Comparison of ENCODE assay signal across 1 cellular context in genomic region chr19:907183-907853, GRCh38.
TF ChIP-seq lines count a peak whose summit lies in the region.

No MANE protein-coding gene starts in this region.

TF ChIP-seq in K562, 482 proteins besides CTCF, POLR2A, EP300 and RAD21 (continued from another document and continues in another):
- TF ChIP-seq HMBOX1 (IDR thresholded peaks at IDR 0.05) (no peak), NR2F6 (CRISPR knock-in tag; IDR thresholded peaks at IDR 0.05) (no peak), DMBX1 (CRISPR knock-in tag; IDR thresholded peaks at IDR 0.05; ENCODE audit: borderline replicate concordance) (peak; percentile 64; the same call in 1 of the 2 replicates), SMARCC2 (IDR thresholded peaks at IDR 0.05; ENCODE audit: low read depth) (peak; percentile 92), ZNF449 (CRISPR knock-in tag; IDR thresholded peaks at IDR 0.05) (no peak), ZNF354B (CRISPR knock-in tag; IDR thresholded peaks at IDR 0.05) (no peak), ZFP36 (IDR thresholded peaks at IDR 0.05; ENCODE audit: low read depth, low read length, partially characterized antibody) (peak; percentile 90), ZNF561 (CRISPR knock-in tag; conservative IDR thresholded peaks at IDR 0.05) (no peak), RFX1 (IDR thresholded peaks at IDR 0.05) (no peak), SETDB1 (IDR thresholded peaks at IDR 0.05; ENCODE audit: low read length) (no peak), DACH1 (IDR thresholded peaks at IDR 0.05; ENCODE audit: partially characterized antibody) (peak; percentile 89), TCF3 (CRISPR knock-in tag; IDR thresholded peaks at IDR 0.05) (peak; percentile 99), RREB1 (CRISPR knock-in tag; IDR thresholded peaks at IDR 0.05) (0 out of 2 replicates have a peak, but pooled peaks have one; percentile 27), ZC3H8 (IDR thresholded peaks at IDR 0.05) (no peak), STAT5A (IDR thresholded peaks at IDR 0.05; ENCODE audit: borderline replicate concordance, low read length) (peak; percentile 71; the same call in 1 of the 2 replicates), ZZZ3 (IDR thresholded peaks at IDR 0.05) (no peak), FOS (IDR thresholded peaks at IDR 0.05; ENCODE audit: extremely low read depth, insufficient read length) (no peak), GABPB1 (CRISPR knock-in tag; IDR thresholded peaks at IDR 0.05) (peak; percentile 68; the same call in 1 of the 2 replicates), SIX5 (IDR thresholded peaks at IDR 0.05; ENCODE audit: borderline replicate concordance in 1 of 2, insufficient read depth in 1 of 2, low read depth in 1 of 2, low read length in 2 of 2) (no peak), ZNF143 (CRISPR knock-in tag; IDR thresholded peaks at IDR 0.05) (no peak), FOXJ2 (tag; IDR thresholded peaks at IDR 0.05) (no peak), PREB (CRISPR knock-in tag; IDR thresholded peaks at IDR 0.05) (no peak), ZNF274 (IDR thresholded peaks at IDR 0.05; ENCODE audit: borderline replicate concordance, low read depth, low read length) (no peak), NONO (IDR thresholded peaks at IDR 0.05; ENCODE audit: low read depth in 2 of 2, low read length in 1 of 2) (peak in 1 of 2 experiments; percentile 92; a peak in 2 of 4 replicates), ZNF512 (tag; IDR thresholded peaks at IDR 0.05) (no peak), TAF9B (IDR thresholded peaks at IDR 0.05; ENCODE audit: partially characterized antibody) (no peak), TRIM25 (IDR thresholded peaks at IDR 0.05; ENCODE audit: borderline replicate concordance) (no peak), NR4A1 (CRISPR knock-in tag; IDR thresholded peaks at IDR 0.05) (no peak), NR4A1 (tag; IDR thresholded peaks at IDR 0.05) (peak; percentile 46; the same call in 1 of the 2 replicates), POU5F1 (IDR thresholded peaks at IDR 0.05; ENCODE audit: borderline replicate concordance, low read depth, low read length, partially characterized antibody) (peak; percentile 38), CREB1 (IDR thresholded peaks at IDR 0.05) (peak; percentile 73), CREB1 (CRISPR knock-in tag; IDR thresholded peaks at IDR 0.05) (no peak; the same call in 1 of the 2 replicates), RB1 (IDR thresholded peaks at IDR 0.05; ENCODE audit: low read depth) (peak; percentile 48; the same call in 1 of the 2 replicates), USF2 (CRISPR knock-in tag; IDR thresholded peaks at IDR 0.05) (no peak), KDM5B (IDR thresholded peaks at IDR 0.05; ENCODE audit: insufficient replicate concordance, low read depth, low read length) (peak; percentile 39), ZNF79 (CRISPR knock-in tag; IDR thresholded peaks at IDR 0.05; ENCODE audit: low read depth) (no peak), TEAD2 (tag; IDR thresholded peaks at IDR 0.05) (no peak), CC2D1A (IDR thresholded peaks at IDR 0.05) (no peak), CXXC5 (CRISPR knock-in tag; IDR thresholded peaks at IDR 0.05) (peak; percentile 68), SUPT5H (IDR thresholded peaks at IDR 0.05) (no peak), ZNF212 (CRISPR knock-in tag; IDR thresholded peaks at IDR 0.05) (no peak), POLR2AphosphoS5 (IDR thresholded peaks at IDR 0.05; ENCODE audit: control insufficient read depth, insufficient read depth, low read depth, low read length) (peak; percentile 96), MXI1 (IDR thresholded peaks at IDR 0.05; ENCODE audit: low read depth, low read length) (0 out of 2 replicates have a peak, but pooled peaks have one; percentile 14), ZNF263 (CRISPR knock-in tag; IDR thresholded peaks at IDR 0.05; ENCODE audit: borderline replicate concordance) (peak; percentile 92), ZNF445 (CRISPR knock-in tag; IDR thresholded peaks at IDR 0.05; ENCODE audit: low read depth) (peak; percentile 16; the same call in 1 of the 2 replicates), ETS1 (conservative IDR thresholded peaks at IDR 0.05; ENCODE audit: control insufficient read depth, low read depth, low read length) (peak; percentile 78; the same call in 1 of the 2 replicates), CCAR2 (IDR thresholded peaks at IDR 0.05; ENCODE audit: low read depth, low read length) (no peak), STAG1 (CRISPR knock-in tag; IDR thresholded peaks at IDR 0.05; ENCODE audit: borderline replicate concordance) (no peak), KLF13 (tag; IDR thresholded peaks at IDR 0.05; ENCODE audit: borderline replicate concordance, low read depth) (peak; percentile 86), E2F1 (CRISPR knock-in tag; IDR thresholded peaks at IDR 0.05) (no peak)
